In genomic region chr1:47333578-47333921, GRCh38 we compare ENCODE assay signal across 9 cellular contexts. TPM values are rescaled to one million over a fixed set of nuclear protein-coding genes. Genes with fewer than 3 reads are reported as not detected.
DNase-seq lines count a peak whose midpoint lies in the region; ATAC-seq, FAIRE-seq and TF ChIP-seq lines count a peak whose summit lies in the region.
"Had no signal": no experiment of that assay in that cellular context is flagged by ENCODE, and none has a peak within 500 bp of the region (broad histone marks: within the 10 kb centered on the region; RNA-seq: fewer than 3 reads in every experiment).

Gene CMPK1, plus strand, starts transcription at chr1:47333790. Its CDS starts 156 bp downstream, at chr1:47333946.

- H3K36me3 ChIP-seq in BJ (ENCODE audit: control insufficient read depth, insufficient read depth, low read length), result no peaks in the 10 kb centered on the region

- no peaks in the 10 kb centered on the region for H3K27me3 ChIP-seq in BJ (ENCODE audit: control insufficient read depth, insufficient read depth, low read length)

- H3K4me3 ChIP-seq in BJ (ENCODE audit: low read depth, low read length), result peak within 1 kb of the TSS; percentile 95

- 0 out of 2 replicates have a peak, but pooled peaks have one; percentile 32 for TF ChIP-seq CTCF in BJ (IDR thresholded peaks at IDR 0.05; ENCODE audit: insufficient read depth, low read depth, low read length)

- DNase-seq in BJ (ENCODE audit: low read depth), result peak; percentile 47
- peak; percentile 72 for DNase-seq in GM19239 (ENCODE audit: insufficient read length, low spot score)
- peak; percentile 64 for DNase-seq in NCI-H510A (lab: John Stamatoyannopoulos, UW)
- DNase-seq in activated CD4-positive, alpha-beta T cell treated with anti-CD3 and anti-CD28 coated beads for 36 hours, result peak; percentile 87
- peak; percentile 95 for DNase-seq in left kidney (ENCODE audit: low read depth, low spot score)
- DNase-seq in stimulated activated CD4-positive, alpha-beta T cell treated with anti-CD3 and anti-CD28 coated beads, Interleukin-2, amount 100 ng/mL, for 24 hours, result peak; percentile 79 to 84

- H3K27ac ChIP-seq in cingulate gyrus (ENCODE audit: low read depth, low read length), result peak within 1 kb of the TSS; percentile 97

- peaks cover 2% of the 10 kb centered on the region for H3K36me3 Mint-ChIP-seq in activated CD4-positive, alpha-beta T cell treated with anti-CD3 and anti-CD28 coated beads for 36 hours (ENCODE audit: low read depth)

- no peak within 1 kb of the TSS for H3K4me3 Mint-ChIP-seq in activated CD4-positive, alpha-beta T cell treated with anti-CD3 and anti-CD28 coated beads for 36 hours

- CTCF ChIA-PET in BJ (lab: Yijun Ruan, JAX), result interaction anchor here (0.6 to 0.8 kb wide), 4 partner anchors 15 to 856 kb away, joined by 3 to 6 read pairs (median 4); no protein-coding TSS in a partner anchor
- CTCF ChIA-PET in activated CD4-positive, alpha-beta T cell treated with anti-CD3 and anti-CD28 coated beads for 36 hours (lab: Charles Lee), result interaction anchor here (0.9 to 2.4 kb wide), 5 partner anchors 10 to 154 kb away, joined by 3 to 20 read pairs (median 6); partner anchors contain the start of gene STIL

- peak; percentile 77 for FAIRE-seq in GM19239 (lab: Jason Lieb, UNC)
- FAIRE-seq: endometrium had no signal

- intact Hi-C loops in activated CD4-positive, alpha-beta T cell treated with anti-CD3 and anti-CD28 coated beads for 36 hours (cut with DNase I, micrococcal nuclease), result loop anchor here in 1 of 2 experiments (1.0 to 10.0 kb wide), 4 partner anchors 44 to 1139 kb away; partner anchors contain the start of genes EFCAB14, MKNK1 and SPATA6

- peak within 1 kb of the TSS; percentile 88 for H3K27ac Mint-ChIP-seq in activated CD4-positive, alpha-beta T cell treated with anti-CD3 and anti-CD28 coated beads for 36 hours

- H3K4me1 Mint-ChIP-seq in activated CD4-positive, alpha-beta T cell treated with anti-CD3 and anti-CD28 coated beads for 36 hours, result peaks cover 23% of the 10 kb centered on the region

- peak; percentile 77 for ATAC-seq in HG03439 (IDR thresholded peaks at IDR 0.05; ENCODE audit: unreplicated experiment)
- ATAC-seq in activated CD4-positive, alpha-beta T cell treated with anti-CD3 and anti-CD28 coated beads for 36 hours, result peak; percentile 80

- POLR2A ChIA-PET in BJ (lab: Charles Lee), result no interaction called here
- POLR2A ChIA-PET in activated CD4-positive, alpha-beta T cell treated with anti-CD3 and anti-CD28 coated beads for 36 hours (lab: Charles Lee), result interaction anchor here (3.7 kb wide), 1 partner anchor 19 kb away, joined by 31 read pairs; the partner anchor contains the start of gene STIL

- H3K27me3 Mint-ChIP-seq in activated CD4-positive, alpha-beta T cell treated with anti-CD3 and anti-CD28 coated beads for 36 hours, result no peaks in the 10 kb centered on the region

- H3K9me3 Mint-ChIP-seq in activated CD4-positive, alpha-beta T cell treated with anti-CD3 and anti-CD28 coated beads for 36 hours (ENCODE audit: low read depth), result no peaks in the 10 kb centered on the region

RNA-seq across cellular contexts. Expression of gene CMPK1, which starts in this region (rescaled TPM):
- polyA plus RNA-seq in BJ (2011; rRNA removed), result 22.5 and 58.1 TPM in 2 replicates
- polyA minus RNA-seq in BJ (2011; rRNA and poly(A)+ RNA removed), result 13.0 and 13.5 TPM in 2 replicates
- total RNA-seq in activated CD4-positive, alpha-beta T cell treated with anti-CD3 and anti-CD28 coated beads for 36 hours, result 100 to 1,000 TPM in 1 of 2 experiments, 10 to 100 TPM in 1; 97.7 to 134 TPM

Comparison
In these comparisons a context has a peak if more than half of its experiments do, and no peak if none do; other contexts are left out.
1. Peak in every context shown above with its lines: DNase-seq, ATAC-seq, H3K4me3 ChIP-seq and H3K27ac ChIP-seq.